8 cellular contexts compared by ENCODE assay signal in the genomic region with DNA sequence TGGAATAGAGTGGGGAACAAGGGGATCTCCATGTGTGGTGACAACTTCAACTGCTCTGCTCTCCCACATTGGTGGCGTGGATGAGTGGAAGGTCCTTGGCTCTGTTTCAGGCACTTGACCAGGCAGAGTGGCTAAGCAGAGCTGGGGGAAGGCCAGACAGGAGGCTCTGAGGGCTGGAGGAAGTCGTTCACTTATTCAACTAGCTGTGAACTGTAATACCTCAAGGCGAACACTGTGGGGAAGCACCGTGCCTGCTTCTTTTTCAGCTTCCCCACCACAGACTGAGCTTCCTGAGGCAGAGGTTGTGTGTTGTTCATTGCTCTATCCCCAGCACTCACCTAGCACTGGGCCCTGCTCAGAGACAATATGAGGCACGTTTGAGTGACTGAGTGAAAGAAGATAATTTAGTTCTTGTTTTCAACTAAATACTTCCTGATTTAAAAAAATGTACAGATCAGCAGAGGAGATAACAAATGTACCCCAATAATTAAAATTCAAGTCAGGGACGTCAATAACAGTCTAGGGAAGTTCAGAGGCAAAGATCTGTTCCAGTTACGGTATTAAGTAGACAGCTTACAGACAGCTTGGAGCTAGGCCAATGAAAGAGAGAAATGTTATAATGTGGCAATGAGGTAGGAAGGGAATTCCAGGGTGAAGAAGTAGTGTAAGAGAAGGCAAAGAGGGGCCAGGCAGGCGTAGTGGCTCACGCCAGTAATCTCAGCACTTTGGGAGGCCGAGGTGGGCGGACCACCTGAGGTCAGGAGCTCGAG. TPM values are rescaled to one million over a fixed set of nuclear protein-coding genes. Genes with fewer than 3 reads are reported as not detected.
DNase-seq lines count a peak whose midpoint lies in the region; ATAC-seq and TF ChIP-seq lines count a peak whose summit lies in the region.

No MANE protein-coding gene starts in this region.

- H3K27ac ChIP-seq in SJCRH30 (no peak overlapping the region), foreskin keratinocyte (no peak overlapping the region), parathyroid adenoma (peak overlapping the region; percentile 17)

- H3K36me3 ChIP-seq in Loucy (ENCODE audit: insufficient read depth, low read length) = no peaks in the 10 kb centered on the region
- H3K36me3 ChIP-seq in SJCRH30 = no peaks in the 10 kb centered on the region
- H3K36me3 ChIP-seq in parathyroid adenoma (ENCODE audit: control insufficient read depth, insufficient read depth, low read length) = no peaks in the 10 kb centered on the region

- H3K9ac ChIP-seq in Loucy (ENCODE audit: low read depth, low read length, poor library complexity, severe bottlenecking) (peak overlapping the region; percentile 17), parathyroid adenoma (no peak overlapping the region)

- H3K4me1 ChIP-seq in Loucy (ENCODE audit: insufficient read depth, low read length, poor library complexity, severe bottlenecking) (peaks cover 61% of the 10 kb centered on the region), SJCRH30 (peaks cover 46% of the 10 kb centered on the region), foreskin keratinocyte (peaks cover 14% of the 10 kb centered on the region), parathyroid adenoma (peaks cover 13% of the 10 kb centered on the region)

- ATAC-seq in GM19023 (IDR thresholded peaks at IDR 0.05; ENCODE audit: unreplicated experiment) = peak; percentile 32
- peak; percentile 42 for ATAC-seq in foreskin keratinocyte

- 0 out of 2 replicates have a peak, but pooled peaks cover 4% of the 10 kb centered on the region for H3F3A ChIP-seq in Loucy (ENCODE audit: low read depth)

- DNase-seq in AG20443 (ENCODE audit: low spot score) (peak; percentile 72), SJCRH30 (peak; percentile 77 to 86), foreskin keratinocyte (peak in 1 of 2 donors; percentile 61), NCI-H187 treated with DMSO at 0.1 percent for 48 hours (lab: John Stamatoyannopoulos, UW) (no peak)
- DNase-seq in activated effector memory CD4-positive, alpha-beta T cell treated with anti-CD3 and anti-CD28 coated beads, Interleukin-2, amount 50 U/mL, for 16 hours = peak; percentile 87

- H3K9me3 ChIP-seq in Loucy (ENCODE audit: insufficient read depth, low read depth, low read length) (no peaks in the 10 kb centered on the region), SJCRH30 (replicated peaks) (no peaks in the 10 kb centered on the region), parathyroid adenoma (ENCODE audit: control insufficient read depth, low read length) (no peaks in the 10 kb centered on the region)

- H3K79me2 ChIP-seq in Loucy (ENCODE audit: insufficient read depth, low read length) (peaks cover 19% of the 10 kb centered on the region; the same call in 1 of the 2 replicates), parathyroid adenoma (peaks cover 16% of the 10 kb centered on the region)

- no peak overlapping the region for H3K4me3 ChIP-seq in Loucy (ENCODE audit: low read length, poor library complexity, severe bottlenecking)
- H3K4me3 ChIP-seq in SJCRH30 = no peak overlapping the region
- H3K4me3 ChIP-seq in parathyroid adenoma (ENCODE audit: low read depth, low read length) = no peak overlapping the region

- H3K9me2 ChIP-seq in Loucy (replicated peaks; ENCODE audit: low read depth, low read length) = no peaks in the 10 kb centered on the region

- no peak overlapping the region for H2AFZ ChIP-seq in Loucy (ENCODE audit: low read length)
- H2AFZ ChIP-seq in parathyroid adenoma = no peak overlapping the region

- H4K20me1 ChIP-seq in Loucy (ENCODE audit: insufficient read depth, low read length, poor library complexity, severe bottlenecking) = no peaks in the 10 kb centered on the region

- peak overlapping the region; percentile 44 for H3K4me2 ChIP-seq in Loucy (ENCODE audit: low read depth, low read length, poor library complexity, severe bottlenecking)
- H3K4me2 ChIP-seq in parathyroid adenoma (ENCODE audit: low read length) = no peak overlapping the region

- TF ChIP-seq CTCF in Loucy (conservative IDR thresholded peaks at IDR 0.05; ENCODE audit: low read length) = peak; percentile 65
- peak; percentile 72 for TF ChIP-seq CTCF in foreskin keratinocyte (conservative IDR thresholded peaks at IDR 0.05)
- TF ChIP-seq CTCF in parathyroid adenoma (IDR thresholded peaks at IDR 0.05) = peak; percentile 59

- no peaks in the 10 kb centered on the region for H3K27me3 ChIP-seq in Loucy (ENCODE audit: insufficient read depth, low read length, poor library complexity, severe bottlenecking)
- H3K27me3 ChIP-seq in SJCRH30 = no peaks in the 10 kb centered on the region
- no peaks in the 10 kb centered on the region for H3K27me3 ChIP-seq in foreskin keratinocyte
- H3K27me3 ChIP-seq in parathyroid adenoma (ENCODE audit: control insufficient read depth, insufficient read depth, low read length) = no peaks in the 10 kb centered on the region

RNA-seq across cellular contexts. Expression of a gene that starts 34.7 kb away (rescaled TPM):
- 86.9 and 91.9 TPM in 2 replicates for total RNA-seq in SJCRH30 (2014; rRNA removed; shearing (Covaris generic))
- 56.2 and 67.4 TPM in 2 replicates for total RNA-seq in foreskin keratinocyte
- 43.6 and 47.5 TPM in 2 replicates for polyA plus RNA-seq in foreskin keratinocyte
